ENCODE assay signal across 18 cellular contexts in genomic region chr12:74285773-74286172, GRCh38.
"Had no signal": no experiment of that assay in that cellular context is flagged by ENCODE, and none has a peak within 500 bp of the region (broad histone marks: within the 10 kb centered on the region; RNA-seq: fewer than 3 reads in every experiment).

No MANE protein-coding gene starts in this region.

- H3K36me3 Mint-ChIP-seq: activated CD4-positive, alpha-beta memory T cell treated with anti-CD3 and anti-CD28 coated beads for 36 hours; activated naive CD8-positive, alpha-beta T cell; natural killer cell treated with Interleukin-12 subunit alpha and Interleukin-12 subunit beta and Interleukin-15 and Interleukin-18, amount 100 ng/mL, for 72 hours; T-cell had no signal

- ATAC-seq: effector memory CD8-positive, alpha-beta T cell; natural killer cell treated with Interleukin-12 subunit alpha and Interleukin-12 subunit beta and Interleukin-15 and Interleukin-18, amount 100 ng/mL, for 72 hours; pancreas; sciatic nerve; T-cell; upper lobe of right lung had no signal

- H3K4me1 Mint-ChIP-seq: activated B cell treated with CpG ODN at 0.5 μM for 24 hours, T-cell had no signal

- H3K27me3 Mint-ChIP-seq: activated B cell treated with CpG ODN at 0.5 μM for 24 hours; activated CD4-positive, alpha-beta memory T cell treated with anti-CD3 and anti-CD28 coated beads for 36 hours; activated naive CD8-positive, alpha-beta T cell; effector memory CD8-positive, alpha-beta T cell; natural killer cell treated with Interleukin-12 subunit alpha and Interleukin-12 subunit beta and Interleukin-15 and Interleukin-18, amount 100 ng/mL, for 72 hours; T-cell had no signal

- DNase-seq: activated B cell treated with CpG ODN at 0.5 μM for 24 hours; activated CD4-positive, alpha-beta memory T cell treated with anti-CD3 and anti-CD28 coated beads for 36 hours; activated CD4-positive, alpha-beta T cell treated with anti-CD3 and anti-CD28 coated beads for 4 hours; activated T-cell treated with anti-CD3 and anti-CD28 coated beads for 4 hours; dermis blood vessel endothelial cell; effector memory CD8-positive, alpha-beta T cell; head of caudate nucleus; kidney glomerular epithelial cell; pancreas; stimulated activated CD4-positive, alpha-beta T cell treated with anti-CD3 and anti-CD28 coated beads, Interleukin-4, amount 100 ng/mL, for 1 hour; stomach; T-cell; upper lobe of right lung had no signal

- H3K9me3 Mint-ChIP-seq: activated CD4-positive, alpha-beta memory T cell treated with anti-CD3 and anti-CD28 coated beads for 36 hours; effector memory CD8-positive, alpha-beta T cell; T-cell had no signal

- H3K27ac Mint-ChIP-seq: activated B cell treated with CpG ODN at 0.5 μM for 24 hours; activated CD4-positive, alpha-beta memory T cell treated with anti-CD3 and anti-CD28 coated beads for 36 hours; activated naive CD8-positive, alpha-beta T cell; effector memory CD8-positive, alpha-beta T cell; natural killer cell treated with Interleukin-12 subunit alpha and Interleukin-12 subunit beta and Interleukin-15 and Interleukin-18, amount 100 ng/mL, for 72 hours; T-cell had no signal

- H3K4me3 ChIP-seq: cardiac muscle cell, pancreas, smooth muscle cell, stomach, upper lobe of right lung had no signal

- H3K4me3 Mint-ChIP-seq: activated B cell treated with CpG ODN at 0.5 μM for 24 hours; activated CD4-positive, alpha-beta memory T cell treated with anti-CD3 and anti-CD28 coated beads for 36 hours; activated naive CD8-positive, alpha-beta T cell; effector memory CD8-positive, alpha-beta T cell; natural killer cell treated with Interleukin-12 subunit alpha and Interleukin-12 subunit beta and Interleukin-15 and Interleukin-18, amount 100 ng/mL, for 72 hours; T-cell had no signal
